1 cellular context compared by ENCODE assay signal in the genomic region with DNA sequence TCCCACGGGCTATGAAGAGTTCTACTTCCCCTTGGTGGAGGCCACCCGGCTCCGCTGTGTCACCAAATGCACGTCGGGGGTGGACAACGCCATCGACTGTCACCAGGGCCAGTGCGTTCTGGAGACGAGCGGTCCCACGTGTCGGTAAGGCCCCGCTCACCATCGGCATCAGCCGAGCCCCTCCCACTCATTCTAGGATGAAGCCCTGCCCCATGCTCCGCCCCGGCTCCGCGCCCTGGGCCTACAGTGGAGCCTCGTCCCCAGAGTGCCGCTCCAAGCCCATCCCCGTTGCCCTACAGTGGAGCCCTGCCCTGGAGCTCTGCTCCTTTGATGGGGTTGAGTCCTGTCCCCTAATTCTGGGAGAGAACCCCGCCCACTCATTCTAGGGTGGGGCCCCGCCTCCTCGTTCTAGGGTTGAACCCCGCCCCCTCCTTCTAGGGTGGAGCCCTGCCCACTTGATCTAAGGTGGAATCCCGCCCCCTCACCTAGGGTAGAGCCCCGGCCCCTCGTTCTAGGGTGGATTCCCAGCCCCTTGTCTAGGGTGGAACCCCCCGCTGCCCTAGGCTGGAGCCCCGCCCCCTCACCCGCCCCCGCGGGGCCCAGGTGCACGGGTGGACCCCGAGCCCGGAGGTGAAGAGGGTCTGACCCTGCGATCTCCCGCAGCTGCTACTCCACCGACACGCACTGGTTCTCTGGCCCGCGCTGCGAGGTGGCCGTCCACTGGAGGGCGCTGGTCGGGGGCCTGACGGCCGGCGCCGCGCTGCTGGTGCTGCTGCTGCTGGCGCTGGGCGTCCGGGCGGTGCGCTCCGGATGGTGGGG.
TF ChIP-seq lines count a peak whose summit lies in the region.

No MANE protein-coding gene starts in this region.

TF ChIP-seq in A549, 52 proteins besides CTCF, POLR2A, EP300 and RAD21 (continued from another document):
- TF ChIP-seq, protein P1, sequence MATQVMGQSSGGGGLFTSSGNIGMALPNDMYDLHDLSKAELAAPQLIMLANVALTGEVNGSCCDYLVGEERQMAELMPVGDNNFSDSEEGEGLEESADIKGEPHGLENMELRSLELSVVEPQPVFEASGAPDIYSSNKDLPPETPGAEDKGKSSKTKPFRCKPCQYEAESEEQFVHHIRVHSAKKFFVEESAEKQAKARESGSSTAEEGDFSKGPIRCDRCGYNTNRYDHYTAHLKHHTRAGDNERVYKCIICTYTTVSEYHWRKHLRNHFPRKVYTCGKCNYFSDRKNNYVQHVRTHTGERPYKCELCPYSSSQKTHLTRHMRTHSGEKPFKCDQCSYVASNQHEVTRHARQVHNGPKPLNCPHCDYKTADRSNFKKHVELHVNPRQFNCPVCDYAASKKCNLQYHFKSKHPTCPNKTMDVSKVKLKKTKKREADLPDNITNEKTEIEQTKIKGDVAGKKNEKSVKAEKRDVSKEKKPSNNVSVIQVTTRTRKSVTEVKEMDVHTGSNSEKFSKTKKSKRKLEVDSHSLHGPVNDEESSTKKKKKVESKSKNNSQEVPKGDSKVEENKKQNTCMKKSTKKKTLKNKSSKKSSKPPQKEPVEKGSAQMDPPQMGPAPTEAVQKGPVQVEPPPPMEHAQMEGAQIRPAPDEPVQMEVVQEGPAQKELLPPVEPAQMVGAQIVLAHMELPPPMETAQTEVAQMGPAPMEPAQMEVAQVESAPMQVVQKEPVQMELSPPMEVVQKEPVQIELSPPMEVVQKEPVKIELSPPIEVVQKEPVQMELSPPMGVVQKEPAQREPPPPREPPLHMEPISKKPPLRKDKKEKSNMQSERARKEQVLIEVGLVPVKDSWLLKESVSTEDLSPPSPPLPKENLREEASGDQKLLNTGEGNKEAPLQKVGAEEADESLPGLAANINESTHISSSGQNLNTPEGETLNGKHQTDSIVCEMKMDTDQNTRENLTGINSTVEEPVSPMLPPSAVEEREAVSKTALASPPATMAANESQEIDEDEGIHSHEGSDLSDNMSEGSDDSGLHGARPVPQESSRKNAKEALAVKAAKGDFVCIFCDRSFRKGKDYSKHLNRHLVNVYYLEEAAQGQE (IDR thresholded peaks at IDR 0.05) = no peak
- TF ChIP-seq SMC3 (IDR thresholded peaks at IDR 0.05) (peak; percentile 97), NFE2L2 (conservative IDR thresholded peaks at IDR 0.05; ENCODE audit: low read length) (no peak), HOXB13 (CRISPR knock-in tag; IDR thresholded peaks at IDR 0.05; ENCODE audit: low read depth) (no peak), JUNB (IDR thresholded peaks at IDR 0.05) (no peak), RNF2 (IDR thresholded peaks at IDR 0.05; ENCODE audit: borderline replicate concordance, low read depth) (peak; percentile 50; the same call in 1 of the 2 replicates), FOSB (CRISPR knock-in tag; IDR thresholded peaks at IDR 0.05) (no peak), CBX8 (IDR thresholded peaks at IDR 0.05) (no peak), ZNF302 (CRISPR knock-in tag; IDR thresholded peaks at IDR 0.05) (no peak), RFX5 (IDR thresholded peaks at IDR 0.05) (no peak), NPAS2 (CRISPR knock-in tag; IDR thresholded peaks at IDR 0.05; ENCODE audit: borderline replicate concordance) (no peak), NR3C1 (IDR thresholded peaks at IDR 0.05) (no peak)
- TF ChIP-seq, protein P2, sequence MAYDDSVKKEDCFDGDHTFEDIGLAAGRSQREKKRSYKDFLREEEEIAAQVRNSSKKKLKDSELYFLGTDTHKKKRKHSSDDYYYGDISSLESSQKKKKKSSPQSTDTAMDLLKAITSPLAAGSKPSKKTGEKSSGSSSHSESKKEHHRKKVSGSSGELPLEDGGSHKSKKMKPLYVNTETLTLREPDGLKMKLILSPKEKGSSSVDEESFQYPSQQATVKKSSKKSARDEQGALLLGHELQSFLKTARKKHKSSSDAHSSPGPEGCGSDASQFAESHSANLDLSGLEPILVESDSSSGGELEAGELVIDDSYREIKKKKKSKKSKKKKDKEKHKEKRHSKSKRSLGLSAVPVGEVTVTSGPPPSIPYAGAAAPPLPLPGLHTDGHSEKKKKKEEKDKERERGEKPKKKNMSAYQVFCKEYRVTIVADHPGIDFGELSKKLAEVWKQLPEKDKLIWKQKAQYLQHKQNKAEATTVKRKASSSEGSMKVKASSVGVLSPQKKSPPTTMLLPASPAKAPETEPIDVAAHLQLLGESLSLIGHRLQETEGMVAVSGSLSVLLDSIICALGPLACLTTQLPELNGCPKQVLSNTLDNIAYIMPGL (CRISPR knock-in tag; IDR thresholded peaks at IDR 0.05; ENCODE audit: borderline replicate concordance) = no peak
- TF ChIP-seq, protein P3, sequence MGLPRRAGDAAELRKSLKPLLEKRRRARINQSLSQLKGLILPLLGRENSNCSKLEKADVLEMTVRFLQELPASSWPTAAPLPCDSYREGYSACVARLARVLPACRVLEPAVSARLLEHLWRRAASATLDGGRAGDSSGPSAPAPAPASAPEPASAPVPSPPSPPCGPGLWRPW (IDR thresholded peaks at IDR 0.05) = no peak
- TF ChIP-seq, protein P4, sequence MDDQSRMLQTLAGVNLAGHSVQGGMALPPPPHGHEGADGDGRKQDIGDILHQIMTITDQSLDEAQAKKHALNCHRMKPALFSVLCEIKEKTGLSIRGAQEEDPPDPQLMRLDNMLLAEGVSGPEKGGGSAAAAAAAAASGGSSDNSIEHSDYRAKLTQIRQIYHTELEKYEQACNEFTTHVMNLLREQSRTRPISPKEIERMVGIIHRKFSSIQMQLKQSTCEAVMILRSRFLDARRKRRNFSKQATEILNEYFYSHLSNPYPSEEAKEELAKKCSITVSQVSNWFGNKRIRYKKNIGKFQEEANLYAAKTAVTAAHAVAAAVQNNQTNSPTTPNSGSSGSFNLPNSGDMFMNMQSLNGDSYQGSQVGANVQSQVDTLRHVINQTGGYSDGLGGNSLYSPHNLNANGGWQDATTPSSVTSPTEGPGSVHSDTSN (IDR thresholded peaks at IDR 0.05) = no peak
- TF ChIP-seq, protein P5, sequence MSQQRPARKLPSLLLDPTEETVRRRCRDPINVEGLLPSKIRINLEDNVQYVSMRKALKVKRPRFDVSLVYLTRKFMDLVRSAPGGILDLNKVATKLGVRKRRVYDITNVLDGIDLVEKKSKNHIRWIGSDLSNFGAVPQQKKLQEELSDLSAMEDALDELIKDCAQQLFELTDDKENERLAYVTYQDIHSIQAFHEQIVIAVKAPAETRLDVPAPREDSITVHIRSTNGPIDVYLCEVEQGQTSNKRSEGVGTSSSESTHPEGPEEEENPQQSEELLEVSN (IDR thresholded peaks at IDR 0.05; ENCODE audit: borderline replicate concordance, low read depth) = peak; percentile 78; the same call in 1 of the 2 replicates
